In the genomic region with DNA sequence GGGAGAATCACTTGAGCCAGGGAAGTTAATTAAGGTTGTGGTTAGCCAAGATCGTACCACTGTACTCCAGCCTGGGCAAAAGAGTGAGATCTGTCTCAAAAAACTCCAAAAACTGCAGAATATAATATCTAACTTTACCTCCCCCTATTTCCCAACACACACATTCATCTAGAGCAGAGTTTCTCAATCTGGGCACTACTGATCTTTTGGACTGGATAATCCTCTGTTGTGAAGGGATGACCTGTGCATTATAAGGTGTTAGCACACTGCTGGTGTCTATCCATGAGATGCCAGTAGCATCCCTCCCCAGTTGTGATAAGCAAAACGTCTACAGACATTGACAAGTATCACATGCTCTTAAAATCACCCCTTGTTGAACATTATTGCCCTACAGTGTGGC, we compare ENCODE assay signal across 19 cellular contexts.
"Had no signal": no experiment of that assay in that cellular context is flagged by ENCODE, and none has a peak within 500 bp of the region (broad histone marks: within the 10 kb centered on the region; RNA-seq: fewer than 3 reads in every experiment).

No MANE protein-coding gene starts in this region.

- ATAC-seq: activated T-cell treated with anti-CD3 and anti-CD28 coated beads, Interleukin-2, amount 50 U/mL, for 4 hours; activated T-helper 17 cell treated with anti-CD3 and anti-CD28 coated beads, Interleukin-2, amount 50 U/mL, for 72 hours; T-helper 17 cell had no signal

- DNase-seq: activated CD4-positive, alpha-beta memory T cell treated with anti-CD3 and anti-CD28 coated beads for 36 hours; activated CD4-positive, alpha-beta T cell treated with anti-CD3 and anti-CD28 coated beads, Interleukin-2, amount 10 ng/mL, durations not matched to agents 7 days and 5 days; activated CD4-positive, CD25-positive, alpha-beta regulatory T cell; activated CD8-positive, alpha-beta memory T cell treated with anti-CD3 and anti-CD28 coated beads for 24 hours; activated gamma-delta T cell; activated naive CD4-positive, alpha-beta T cell treated with anti-CD3 and anti-CD28 coated beads for 36 hours; activated T-cell treated with anti-CD3 and anti-CD28 coated beads, Interleukin-2, amount 50 U/mL, for 4 hours; aorta; central memory CD4-positive, alpha-beta T cell; KG1; NCI-H1105; NCI-H1436; NCI-H1694 treated with DMSO at 0.1 percent for 48 hours; NCI-H2081; NCI-H510A treated with DMSO at 0.1 percent for 48 hours; SIG-M5; T-helper 17 cell; T-helper 9 cell had no signal
